8 cellular contexts compared by ENCODE assay signal in genomic region chr17:17303847-17304490, GRCh38. TPM values are rescaled to one million over a fixed set of nuclear protein-coding genes. Genes with fewer than 3 reads are reported as not detected.
A peak's percentile ranks its signal among the peaks of the same experiment; 100 is the strongest.
DNase-seq lines count a peak whose midpoint lies in the region; ATAC-seq, FAIRE-seq and TF ChIP-seq lines count a peak whose summit lies in the region.

No MANE protein-coding gene starts in this region.

- H3F3A ChIP-seq in PC-3 (ENCODE audit: low read length, unreplicated experiment), result no peaks in the 10 kb centered on the region

- FAIRE-seq in GM12892 (lab: Jason Lieb, UNC), result no peak

- H3K9ac ChIP-seq in ES-I3 (ENCODE audit: low read depth, low read length) (peak overlapping the region; percentile 81; the same call in 1 of the 2 replicates), PC-3 (ENCODE audit: low read length) (peak overlapping the region; percentile 81)

- H3K4me1 ChIP-seq in ES-I3 (ENCODE audit: insufficient read depth, low read length), result 0 out of 2 replicates have a peak, but pooled peaks cover 3% of the 10 kb centered on the region
- peaks cover 13% of the 10 kb centered on the region for H3K4me1 ChIP-seq in PC-3 (ENCODE audit: insufficient read depth, low read length)

- BruUV-seq in PC-3 (replicated peaks; lab: Mats Ljungman, UMichigan), result TSS peak; percentile 78

- POLR2A ChIA-PET in PC-3 (lab: Charles Lee; ENCODE audit: unreplicated experiment), result no interaction called here

- no peaks in the 10 kb centered on the region for H3K36me3 ChIP-seq in ES-I3 (ENCODE audit: insufficient read depth, low read length)
- no peaks in the 10 kb centered on the region for H3K36me3 ChIP-seq in PC-3 (ENCODE audit: low read depth, low read length)

- TF ChIP-seq POLR2A in GM12892 (IDR thresholded peaks at IDR 0.05; ENCODE audit: low read depth, low read length), result no peak

- peak overlapping the region; percentile 99 for H3K4me2 ChIP-seq in PC-3 (ENCODE audit: low read length)

- H2AFZ ChIP-seq in PC-3 (ENCODE audit: low read length), result peak overlapping the region; percentile 86

- H3K9me2 ChIP-seq in PC-3 (replicated peaks; ENCODE audit: low read length), result no peaks in the 10 kb centered on the region

- H3K4me3 Mint-ChIP-seq in progenitor cell of endocrine pancreas (ENCODE audit: low read depth), result peak overlapping the region; percentile 69

- H3K27ac Mint-ChIP-seq in progenitor cell of endocrine pancreas, result peak overlapping the region; percentile 42

- H3K9me3 Mint-ChIP-seq in progenitor cell of endocrine pancreas (ENCODE audit: low read depth), result no peaks in the 10 kb centered on the region

- peaks cover 2% of the 10 kb centered on the region for H3K4me1 Mint-ChIP-seq in progenitor cell of endocrine pancreas (ENCODE audit: low read depth)

- TF ChIP-seq CTCF in PC-3 (conservative IDR thresholded peaks at IDR 0.05; ENCODE audit: low read depth, low read length), result no peak
- no peak for TF ChIP-seq CTCF in epithelial cell of esophagus (IDR thresholded peaks at IDR 0.05; ENCODE audit: insufficient read depth, low read depth, low read length, missing control alignments)
- no peak for TF ChIP-seq CTCF in progenitor cell of endocrine pancreas (IDR thresholded peaks at IDR 0.05; ENCODE audit: unreplicated experiment)

- CTCF ChIA-PET in PC-3 (lab: Charles Lee), result no interaction called here

- peak overlapping the region; percentile 76 for H3K4me3 ChIP-seq in PC-3 (ENCODE audit: low read length)
- H3K4me3 ChIP-seq in epithelial cell of esophagus (ENCODE audit: low read length), result peak overlapping the region; percentile 38

- H3K79me2 ChIP-seq in PC-3 (ENCODE audit: low read length), result peaks cover 5% of the 10 kb centered on the region

- no peaks in the 10 kb centered on the region for H3K9me3 ChIP-seq in ES-I3 (ENCODE audit: control insufficient read depth, insufficient read depth, low read length)
- no peaks in the 10 kb centered on the region for H3K9me3 ChIP-seq in PC-3 (ENCODE audit: low read length)

- peaks cover 24% of the 10 kb centered on the region for H3K27me3 Mint-ChIP-seq in progenitor cell of endocrine pancreas

- H3K27ac ChIP-seq in PC-3 (ENCODE audit: low read length), result no peak overlapping the region

- intact Hi-C loops in PC-3 (cut with micrococcal nuclease), result no loop called here

- no peaks in the 10 kb centered on the region for H3K27me3 ChIP-seq in PC-3 (ENCODE audit: low read length)

- H4K20me1 ChIP-seq in PC-3 (ENCODE audit: low read length), result no peaks in the 10 kb centered on the region

- H3K36me3 Mint-ChIP-seq in progenitor cell of endocrine pancreas (ENCODE audit: insufficient read depth), result no peaks in the 10 kb centered on the region

- DNase-seq in PC-3 (no peak), epithelial cell of esophagus (ENCODE audit: low read depth) (no peak), progenitor cell of endocrine pancreas (ENCODE audit: low spot score, unreplicated experiment) (no peak), GM12892 (ENCODE audit: insufficient read length) (no peak), HK-2 (ENCODE audit: unreplicated experiment) (no peak), cerebellar nuclear complex (lab: John Stamatoyannopoulos, UW) (no peak)

- ATAC-seq in PC-3 (no peak), GM19023 (IDR thresholded peaks at IDR 0.05; ENCODE audit: unreplicated experiment) (no peak)

RNA-seq across cellular contexts. Expression of gene NT5M, which starts 0.8 kb away (rescaled TPM):
- total RNA-seq in PC-3 (2014; rRNA removed), result 8.6 TPM in 2 replicates
- total RNA-seq in progenitor cell of endocrine pancreas, result 2.4 TPM in 2 replicates
- 1.6 TPM for polyA plus RNA-seq in GM12892 (2012; ENCODE audit: missing spikeins)

RNA-seq across cellular contexts. Expression of gene COPS3, which starts 22.9 kb away (rescaled TPM):
- total RNA-seq in PC-3 (2014; rRNA removed), result 178 and 205 TPM in 2 replicates
- total RNA-seq in progenitor cell of endocrine pancreas, result 61.5 and 63.6 TPM in 2 replicates
- polyA plus RNA-seq in GM12892 (2012; ENCODE audit: missing spikeins), result 83.9 TPM
